ENCODE assay signal across 10 cellular contexts in the genomic region with DNA sequence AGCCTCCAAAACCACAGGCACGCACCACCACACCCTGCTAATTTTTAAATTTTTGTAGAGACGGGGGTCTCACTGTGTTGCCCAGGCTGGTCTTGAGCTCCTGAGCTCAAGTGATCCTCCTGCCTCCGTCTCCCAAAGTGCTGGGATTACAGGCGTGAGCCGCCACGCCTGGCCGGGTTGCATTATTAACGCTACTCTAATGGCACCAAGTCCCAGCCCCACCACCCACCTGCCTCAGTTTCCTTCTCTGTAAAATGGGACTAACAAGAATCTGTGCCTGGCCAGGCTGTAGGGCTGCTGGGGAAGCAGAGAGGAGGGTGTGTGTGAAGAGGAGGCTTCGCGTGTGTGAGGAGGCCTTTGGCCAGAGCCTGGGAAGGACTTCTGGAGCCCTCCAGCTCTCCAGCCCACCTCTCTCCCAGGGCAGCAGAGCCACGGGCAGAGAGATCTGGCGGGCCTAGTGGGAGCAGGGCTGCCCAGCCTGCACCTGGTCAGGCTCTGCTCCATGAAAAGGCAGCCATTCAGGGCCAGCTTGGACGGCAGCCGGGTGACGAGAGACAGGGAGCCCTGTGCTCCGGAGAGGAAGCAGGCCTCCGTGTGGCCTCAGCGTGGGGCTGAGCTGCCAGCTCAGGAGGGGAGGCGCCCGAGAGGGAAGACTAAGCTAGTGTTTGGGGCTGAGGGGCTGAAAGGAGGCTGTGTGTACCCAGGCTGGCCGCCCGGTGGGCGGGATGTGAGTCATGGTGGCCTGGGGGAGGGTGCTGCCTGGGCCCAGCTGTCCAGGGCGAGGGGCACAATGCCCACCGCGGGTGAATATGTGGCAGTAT. TPM values are rescaled to one million over a fixed set of nuclear protein-coding genes. Genes with fewer than 3 reads are reported as not detected.
DNase-seq lines count a peak whose midpoint lies in the region; ATAC-seq and TF ChIP-seq lines count a peak whose summit lies in the region.
"Had no signal": no experiment of that assay in that cellular context is flagged by ENCODE, and none has a peak within 500 bp of the region (broad histone marks: within the 10 kb centered on the region; RNA-seq: fewer than 3 reads in every experiment).

No MANE protein-coding gene starts in this region.

- H3K4me3 ChIP-seq in HEK293 (ENCODE audit: low read depth, low read length) (no peak overlapping the region), adrenal gland (no peak overlapping the region), right cardiac atrium (ENCODE audit: low read length) (no peak overlapping the region), skeletal muscle satellite cell (ENCODE audit: low read length) (no peak overlapping the region), vagina (no peak overlapping the region)
- H3K4me3 ChIP-seq: gastrocnemius medialis had no signal

- H3K36me3 ChIP-seq in HEK293 (ENCODE audit: control insufficient read depth in 2 of 2, insufficient read depth in 1 of 2, low read length in 2 of 2): no peaks in the 10 kb centered on the region
- no peaks in the 10 kb centered on the region for H3K36me3 ChIP-seq in adrenal gland (replicated peaks in 1 of 2)
- H3K36me3 ChIP-seq in skeletal muscle satellite cell (ENCODE audit: insufficient read depth, low read length): no peaks in the 10 kb centered on the region
- no peaks in the 10 kb centered on the region for H3K36me3 ChIP-seq in vagina
- H3K36me3 ChIP-seq: gastrocnemius medialis had no signal

- H3K4me2 ChIP-seq in skeletal muscle satellite cell (ENCODE audit: low read length): peak overlapping the region; percentile 47

- peak; percentile 59 to 62 for ATAC-seq in right cardiac atrium
- no peak for ATAC-seq in HG03469 (IDR thresholded peaks at IDR 0.05; ENCODE audit: unreplicated experiment)
- no peak for ATAC-seq in GM21825 (IDR thresholded peaks at IDR 0.05; ENCODE audit: unreplicated experiment)
- ATAC-seq in GM19452 (IDR thresholded peaks at IDR 0.05; ENCODE audit: unreplicated experiment): no peak
- ATAC-seq: activated CD4-positive, alpha-beta T cell treated with anti-CD3 and anti-CD28 coated beads for 36 hours had no signal

- CTCF ChIA-PET in HEK293 (lab: Yijun Ruan, JAX): interaction anchor here (0.5 kb wide), 1 partner anchor 564 kb away, joined by 4 read pairs; no protein-coding TSS in a partner anchor

- H3K9ac ChIP-seq in skeletal muscle satellite cell (ENCODE audit: low read depth, low read length): peak overlapping the region; percentile 67

- H3K27me3 ChIP-seq in adrenal gland: no peaks in the 10 kb centered on the region
- H3K27me3 ChIP-seq in right cardiac atrium (ENCODE audit: control insufficient read depth, insufficient read depth): no peaks in the 10 kb centered on the region
- H3K27me3 ChIP-seq in skeletal muscle satellite cell (ENCODE audit: control insufficient read depth, insufficient read depth, low read length): no peaks in the 10 kb centered on the region
- no peaks in the 10 kb centered on the region for H3K27me3 ChIP-seq in vagina
- H3K27me3 ChIP-seq: gastrocnemius medialis had no signal

- TF ChIP-seq CTCF in HEK293 (tag by site-specific recombination; IDR thresholded peaks at IDR 0.05) (no peak), adrenal gland (IDR thresholded peaks at IDR 0.05) (peak in 1 of 6 experiments; percentile 6), vagina (IDR thresholded peaks at IDR 0.05) (no peak)

- DNase-seq in adrenal gland: peak in 4 of 7 donors; percentile 47 to 75 (median 60)
- peak; percentile 46 to 80 (median 79) for DNase-seq in right cardiac atrium
- no peak for DNase-seq in vagina (ENCODE audit: extremely low spot score in 2 of 2)
- DNase-seq: activated CD4-positive, alpha-beta T cell treated with anti-CD3 and anti-CD28 coated beads for 36 hours had no signal

- H3K9me3 ChIP-seq in HEK293 (ENCODE audit: control insufficient read depth, insufficient read depth, low read depth, low read length) (no peaks in the 10 kb centered on the region), adrenal gland (replicated peaks in 1 of 3) (peaks cover 0 to 9% (median 0%) of the 10 kb centered on the region in 3 donors), right cardiac atrium (ENCODE audit: control insufficient read depth, low read length) (no peaks in the 10 kb centered on the region), skeletal muscle satellite cell (replicated peaks; ENCODE audit: low read length) (peaks cover 8% of the 10 kb centered on the region), vagina (no peaks in the 10 kb centered on the region)
- H3K9me3 ChIP-seq: gastrocnemius medialis had no signal

- no peak overlapping the region for H3K27ac ChIP-seq in HEK293 (ENCODE audit: extremely low read depth, low read depth, low read length)
- H3K27ac ChIP-seq in adrenal gland: peak overlapping the region in 2 of 5 donors; percentile 31 to 34
- no peak overlapping the region for H3K27ac ChIP-seq in right cardiac atrium (ENCODE audit: low read length)
- no peak overlapping the region for H3K27ac ChIP-seq in vagina
- H3K27ac ChIP-seq: gastrocnemius medialis had no signal

- TF ChIP-seq POLR2A in adrenal gland (IDR thresholded peaks at IDR 0.05) (no peak), vagina (IDR thresholded peaks at IDR 0.05) (no peak)

- POLR2A ChIA-PET in HEK293 (lab: Yijun Ruan, JAX): no interaction called here

- WGBS in adrenal gland, 4 donors: 66 to 96% (median 73%) methylated on average over 8 to 26 of the region's 26 CpGs
- WGBS in right cardiac atrium: 58% methylated on average over 26 of the region's 26 CpGs

- intact Hi-C loops in adrenal gland (cut with DNase I): no loop called here
- intact Hi-C loops in right cardiac atrium (cut with DNase I): no loop called here
- intact Hi-C loops in vagina (cut with DNase I): no loop called here

- H3K4me1 ChIP-seq in HEK293 (ENCODE audit: control insufficient read depth, insufficient read depth, low read length): peaks cover 6% of the 10 kb centered on the region; the same call in 1 of the 2 replicates
- H3K4me1 ChIP-seq in adrenal gland (replicated peaks in 1 of 2): peaks cover 2 to 10% of the 10 kb centered on the region in 2 donors
- no peaks in the 10 kb centered on the region for H3K4me1 ChIP-seq in right cardiac atrium (ENCODE audit: control insufficient read depth, insufficient read depth, low read length)
- peaks cover 26% of the 10 kb centered on the region for H3K4me1 ChIP-seq in skeletal muscle satellite cell (ENCODE audit: control insufficient read depth, insufficient read depth, low read length)
- peaks cover 7% of the 10 kb centered on the region for H3K4me1 ChIP-seq in vagina
- H3K4me1 ChIP-seq: gastrocnemius medialis had no signal

TF ChIP-seq in HEK293, 187 proteins besides CTCF, POLR2A, EP300 and RAD21:
- TF ChIP-seq ZIC2 (tag by site-specific recombination; IDR thresholded peaks at IDR 0.05) (0 out of 2 replicates have a peak, but pooled peaks have one; percentile 15), SP2 (tag by site-specific recombination; IDR thresholded peaks at IDR 0.05) (no peak)

RNA-seq across cellular contexts. Expression of gene B3GNT7, which starts 7.4 kb away (rescaled TPM):
- total RNA-seq in adrenal gland (10 to 100 TPM; 36.6 to 71.6 (median 50.9) TPM), right cardiac atrium (1 to 10 TPM; 4.1 to 7.3 (median 5.9) TPM), vagina (7.1 TPM)
- polyA plus RNA-seq in adrenal gland (10 to 100 TPM in 2 of 3 donors, 1 to 10 TPM in 1; 3.1 to 12.6 (median 11.6) TPM), right cardiac atrium (2.5 TPM)
- total RNA-seq in skeletal muscle satellite cell (2012; rRNA removed): under 0.01 TPM in 1 of 2 replicates, not detected in the other
- total RNA-seq: activated CD4-positive, alpha-beta T cell treated with anti-CD3 and anti-CD28 coated beads for 36 hours had no signal

Comparison
In these comparisons a context has a peak if more than half of its experiments do, and no peak if none do; other contexts are left out.
1. DNase-seq: peak in adrenal gland (4 of 7) and right cardiac atrium (3 of 3); none in vagina (0 of 2).
2. ATAC-seq: peak in right cardiac atrium (2 of 2); none in HG03469 (single experiment), GM21825 (single experiment) and GM19452 (single experiment).